17 cellular contexts compared by ENCODE assay signal in the genomic region with DNA sequence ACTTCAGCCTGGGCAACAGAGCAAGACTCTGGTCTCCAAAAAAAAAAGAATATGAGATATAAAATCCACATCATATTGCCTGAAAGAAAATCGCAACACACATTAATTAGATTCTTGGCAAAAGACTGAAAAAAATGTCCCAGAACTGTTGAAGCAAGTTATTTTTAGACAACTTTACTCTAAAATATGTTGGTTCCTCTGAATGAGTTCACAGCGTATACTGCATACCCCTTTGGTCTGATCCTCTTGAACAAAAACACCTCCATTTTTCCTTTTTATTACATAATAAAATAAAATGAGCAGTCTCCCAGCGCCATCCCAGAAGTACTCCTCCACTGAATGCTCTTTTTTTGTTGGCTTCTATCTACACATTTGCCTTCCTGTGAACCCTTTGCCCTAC.
A peak's percentile ranks its signal among the peaks of the same experiment; 100 is the strongest.
DNase-seq lines count a peak whose midpoint lies in the region; ATAC-seq, FAIRE-seq and TF ChIP-seq lines count a peak whose summit lies in the region.
"Had no signal": no experiment of that assay in that cellular context is flagged by ENCODE, and none has a peak within 500 bp of the region (broad histone marks: within the 10 kb centered on the region; RNA-seq: fewer than 3 reads in every experiment).

No MANE protein-coding gene starts in this region.

- ATAC-seq in activated T-cell treated with anti-CD3 and anti-CD28 coated beads, Interleukin-2, amount 50 U/mL, for 72 hours (replicated peaks in 1 of 2), result no peak
- ATAC-seq in activated CD8-positive, alpha-beta T cell treated with anti-CD3 and anti-CD28 coated beads, Interleukin-2, amount 10 ng/mL, durations not matched to agents 7 days and 5 days, result no peak
- ATAC-seq in gastroesophageal sphincter (peak; percentile 43), HG02973 (IDR thresholded peaks at IDR 0.05; ENCODE audit: unreplicated experiment) (no peak)

- no peak for TF ChIP-seq POLR2A in gastroesophageal sphincter (IDR thresholded peaks at IDR 0.05)
- no peak for TF ChIP-seq POLR2A in GM12892 (IDR thresholded peaks at IDR 0.05; ENCODE audit: low read depth, low read length)

- no peak for DNase-seq in activated T-cell treated with anti-CD3 and anti-CD28 coated beads, Interleukin-2, amount 50 U/mL, for 72 hours
- no peak for DNase-seq in activated T-cell treated with anti-CD3 and anti-CD28 coated beads, Interleukin-2, amount 50 U/mL, for 48 hours
- no peak for DNase-seq in activated CD8-positive, alpha-beta T cell treated with anti-CD3 and anti-CD28 coated beads, Interleukin-2, amount 10 ng/mL, durations not matched to agents 7 days and 5 days
- DNase-seq in type B pancreatic cell (ENCODE audit: extremely low spot score, unreplicated experiment) (no peak), OCI-M1 (lab: John Stamatoyannopoulos, UW) (no peak), GM12892 (ENCODE audit: insufficient read length) (no peak)
- DNase-seq: activated CD4-positive, CD25-positive, alpha-beta regulatory T cell treated with anti-CD3 and anti-CD28 coated beads, Interleukin-2, amount 50 U/mL, for 72 hours; activated effector memory CD4-positive, alpha-beta T cell treated with anti-CD3 and anti-CD28 coated beads, Interleukin-2, amount 50 U/mL, for 16 hours; Karpas-422; NCI-H345; sigmoid colon; stimulated activated naive CD4-positive, alpha-beta T cell had no signal

- H3K4me1 ChIP-seq in gastroesophageal sphincter, result peaks cover 0 to 15% (median 0%) of the 10 kb centered on the region in 3 donors

- 68 to 75% methylated on average over 2 to 3 of the region's 3 CpGs for WGBS in gastroesophageal sphincter (ENCODE audit: low coverage in 1 of 2), 2 donors

- peaks cover 55% of the 10 kb centered on the region for H3K4me1 Mint-ChIP-seq in activated T-cell treated with anti-CD3 and anti-CD28 coated beads, Interleukin-2, amount 50 U/mL, for 72 hours (ENCODE audit: low read depth)
- H3K4me1 Mint-ChIP-seq in activated CD8-positive, alpha-beta T cell treated with anti-CD3 and anti-CD28 coated beads, Interleukin-2, amount 10 ng/mL, durations not matched to agents 7 days and 5 days (ENCODE audit: low read depth), result peaks cover 52% of the 10 kb centered on the region
- H3K4me1 Mint-ChIP-seq in type B pancreatic cell (ENCODE audit: unreplicated experiment), result peaks cover 22% of the 10 kb centered on the region

- CTCF ChIA-PET in activated CD8-positive, alpha-beta T cell treated with anti-CD3 and anti-CD28 coated beads, Interleukin-2, amount 10 ng/mL, durations not matched to agents 7 days and 5 days (lab: Charles Lee), result interaction anchor here (1.0 to 1.9 kb wide), 2 partner anchors 27 to 84 kb away, joined by 4 to 7 read pairs; no protein-coding TSS in a partner anchor

- H3K4me3 Mint-ChIP-seq in activated T-cell treated with anti-CD3 and anti-CD28 coated beads, Interleukin-2, amount 50 U/mL, for 72 hours, result peak overlapping the region in 1 of 2 donors; percentile 82
- H3K4me3 Mint-ChIP-seq in activated CD8-positive, alpha-beta T cell treated with anti-CD3 and anti-CD28 coated beads, Interleukin-2, amount 10 ng/mL, durations not matched to agents 7 days and 5 days, result no peak overlapping the region
- H3K4me3 Mint-ChIP-seq in type B pancreatic cell, result no peak overlapping the region

- POLR2A ChIA-PET in activated CD8-positive, alpha-beta T cell treated with anti-CD3 and anti-CD28 coated beads, Interleukin-2, amount 10 ng/mL, durations not matched to agents 7 days and 5 days (lab: Charles Lee), result interaction anchor here (0.7 kb wide), 1 partner anchor 188 kb away, joined by 3 read pairs; no protein-coding TSS in a partner anchor

- peak overlapping the region; percentile 61 for H3K27ac Mint-ChIP-seq in activated T-cell treated with anti-CD3 and anti-CD28 coated beads, Interleukin-2, amount 50 U/mL, for 72 hours
- H3K27ac Mint-ChIP-seq in activated CD8-positive, alpha-beta T cell treated with anti-CD3 and anti-CD28 coated beads, Interleukin-2, amount 10 ng/mL, durations not matched to agents 7 days and 5 days, result peak overlapping the region; percentile 66
- peak overlapping the region; percentile 4 for H3K27ac Mint-ChIP-seq in type B pancreatic cell

- H3K27me3 Mint-ChIP-seq in activated T-cell treated with anti-CD3 and anti-CD28 coated beads, Interleukin-2, amount 50 U/mL, for 72 hours (ENCODE audit: low read depth), result peaks cover 5% of the 10 kb centered on the region
- H3K27me3 Mint-ChIP-seq in activated CD8-positive, alpha-beta T cell treated with anti-CD3 and anti-CD28 coated beads, Interleukin-2, amount 10 ng/mL, durations not matched to agents 7 days and 5 days (ENCODE audit: low read depth), result peaks cover 2% of the 10 kb centered on the region
- no peaks in the 10 kb centered on the region for H3K27me3 Mint-ChIP-seq in type B pancreatic cell

- H3K36me3 Mint-ChIP-seq in activated T-cell treated with anti-CD3 and anti-CD28 coated beads, Interleukin-2, amount 50 U/mL, for 72 hours (ENCODE audit: insufficient read depth in 2 of 2), result peaks cover 4 to 8% of the 10 kb centered on the region in 2 donors
- H3K36me3 Mint-ChIP-seq in activated CD8-positive, alpha-beta T cell treated with anti-CD3 and anti-CD28 coated beads, Interleukin-2, amount 10 ng/mL, durations not matched to agents 7 days and 5 days (ENCODE audit: low read depth), result peaks cover 11% of the 10 kb centered on the region
- H3K36me3 Mint-ChIP-seq in type B pancreatic cell, result no peaks in the 10 kb centered on the region

- TF ChIP-seq CTCF in gastroesophageal sphincter (IDR thresholded peaks at IDR 0.05) (no peak), type B pancreatic cell (conservative IDR thresholded peaks at IDR 0.05) (no peak)

- H3K27me3 ChIP-seq in gastroesophageal sphincter, result no peaks in the 10 kb centered on the region
- H3K27me3 ChIP-seq: sigmoid colon had no signal

- no peaks in the 10 kb centered on the region for H3K36me3 ChIP-seq in gastroesophageal sphincter
- H3K36me3 ChIP-seq: sigmoid colon had no signal

- no peak overlapping the region for H3K4me3 ChIP-seq in gastroesophageal sphincter
- H3K4me3 ChIP-seq: lung, sigmoid colon had no signal

- peaks cover 2 to 4% of the 10 kb centered on the region in 2 donors for H3K9me3 Mint-ChIP-seq in activated T-cell treated with anti-CD3 and anti-CD28 coated beads, Interleukin-2, amount 50 U/mL, for 72 hours
- H3K9me3 Mint-ChIP-seq in activated CD8-positive, alpha-beta T cell treated with anti-CD3 and anti-CD28 coated beads, Interleukin-2, amount 10 ng/mL, durations not matched to agents 7 days and 5 days (ENCODE audit: insufficient read depth), result peaks cover 9% of the 10 kb centered on the region
- H3K9me3 Mint-ChIP-seq in type B pancreatic cell, result peaks cover 10% of the 10 kb centered on the region

- no peaks in the 10 kb centered on the region for H3K9me3 ChIP-seq in gastroesophageal sphincter
- H3K9me3 ChIP-seq: sigmoid colon had no signal

- H3K27ac ChIP-seq in gastroesophageal sphincter, result peak overlapping the region in 2 of 4 donors; percentile 38 to 52
- H3K27ac ChIP-seq: HL-60 had no signal

- no peak for TF ChIP-seq EP300 in gastroesophageal sphincter (IDR thresholded peaks at IDR 0.05)

- no peak for FAIRE-seq in GM12892 (lab: Jason Lieb, UNC)
- FAIRE-seq: bronchial epithelial cell had no signal

Comparison
In these comparisons a context has a peak if more than half of its experiments do, and no peak if none do; other contexts are left out.
1. H3K27ac Mint-ChIP-seq: peak in every context shown above with its lines; median percentile 66 in activated CD8-positive, alpha-beta T cell treated with anti-CD3 and anti-CD28 coated beads, Interleukin-2, amount 10 ng/mL, durations not matched to agents 7 days and 5 days; 61 in activated T-cell treated with anti-CD3 and anti-CD28 coated beads, Interleukin-2, amount 50 U/mL, for 72 hours; 4 in type B pancreatic cell.